ENCODE assay signal across 9 cellular contexts in genomic region chr15:99755692-99756409, GRCh38. TPM values are rescaled to one million over a fixed set of nuclear protein-coding genes. Genes with fewer than 3 reads are reported as not detected.
DNase-seq lines count a peak whose midpoint lies in the region; ATAC-seq lines count a peak whose summit lies in the region.
"Had no signal": no experiment of that assay in that cellular context is flagged by ENCODE, and none has a peak within 500 bp of the region (broad histone marks: within the 10 kb centered on the region; RNA-seq: fewer than 3 reads in every experiment).

No MANE protein-coding gene starts in this region.

- H3K9me3 Mint-ChIP-seq in central memory CD8-positive, alpha-beta T cell = no peaks in the 10 kb centered on the region
- H3K9me3 Mint-ChIP-seq in stimulated activated effector memory CD8-positive, alpha-beta T cell treated with anti-CD3 and anti-CD28 coated beads, Interleukin-12 subunit alpha, Interleukin-12 subunit beta, amount 100 ng/mL, for 72 hours = no peaks in the 10 kb centered on the region
- H3K9me3 Mint-ChIP-seq: T-helper 1 cell treated with Interleukin-12 subunit alpha and Interleukin-12 subunit beta and Interleukin-4 antibody, amounts not matched to agents 30 μg/mL and 1 μg/mL, for 36 hours had no signal

- H3K36me3 Mint-ChIP-seq in central memory CD8-positive, alpha-beta T cell (ENCODE audit: insufficient read depth) = no peaks in the 10 kb centered on the region
- no peaks in the 10 kb centered on the region for H3K36me3 Mint-ChIP-seq in stimulated activated effector memory CD8-positive, alpha-beta T cell treated with anti-CD3 and anti-CD28 coated beads, Interleukin-12 subunit alpha, Interleukin-12 subunit beta, amount 100 ng/mL, for 72 hours

- DNase-seq in Ammon's horn (ENCODE audit: low spot score) (peak; percentile 87), NCI-H1417 treated with DMSO at 0.1 percent for 48 hours (lab: John Stamatoyannopoulos, UW) (peak; percentile 62), T-helper 1 cell (peak in 3 of 5 donors; percentile 20 to 68 (median 25)), left colon (peak in 1 of 2 donors; percentile 48)
- DNase-seq in central memory CD8-positive, alpha-beta T cell (ENCODE audit: low spot score in 2 of 2) = no peak
- DNase-seq in stimulated activated effector memory CD8-positive, alpha-beta T cell treated with anti-CD3 and anti-CD28 coated beads, Interleukin-12 subunit alpha, Interleukin-12 subunit beta, amount 100 ng/mL, for 72 hours (ENCODE audit: low spot score in 2 of 2) = peak in 1 of 2 donors; percentile 56

- ATAC-seq in GM18511 (IDR thresholded peaks at IDR 0.05; ENCODE audit: unreplicated experiment) = peak; percentile 94
- ATAC-seq in HG02885 (IDR thresholded peaks at IDR 0.05; ENCODE audit: poor library complexity, unreplicated experiment) = peak; percentile 95
- peak; percentile 78 for ATAC-seq in central memory CD8-positive, alpha-beta T cell (replicated peaks; ENCODE audit: extremely low read depth, poor library complexity, severe bottlenecking)
- peak; percentile 93 for ATAC-seq in left colon
- ATAC-seq in stimulated activated effector memory CD8-positive, alpha-beta T cell treated with anti-CD3 and anti-CD28 coated beads, Interleukin-12 subunit alpha, Interleukin-12 subunit beta, amount 100 ng/mL, for 72 hours = peak; percentile 75

- no peak overlapping the region for H3K4me3 Mint-ChIP-seq in central memory CD8-positive, alpha-beta T cell
- H3K4me3 Mint-ChIP-seq in stimulated activated effector memory CD8-positive, alpha-beta T cell treated with anti-CD3 and anti-CD28 coated beads, Interleukin-12 subunit alpha, Interleukin-12 subunit beta, amount 100 ng/mL, for 72 hours = no peak overlapping the region
- H3K4me3 Mint-ChIP-seq: T-helper 1 cell treated with Interleukin-12 subunit alpha and Interleukin-12 subunit beta and Interleukin-4 antibody, amounts not matched to agents 30 μg/mL and 1 μg/mL, for 36 hours had no signal

- H3K27ac Mint-ChIP-seq in central memory CD8-positive, alpha-beta T cell (ENCODE audit: low read depth) = no peak overlapping the region
- no peak overlapping the region for H3K27ac Mint-ChIP-seq in stimulated activated effector memory CD8-positive, alpha-beta T cell treated with anti-CD3 and anti-CD28 coated beads, Interleukin-12 subunit alpha, Interleukin-12 subunit beta, amount 100 ng/mL, for 72 hours
- H3K27ac Mint-ChIP-seq: T-helper 1 cell treated with Interleukin-12 subunit alpha and Interleukin-12 subunit beta and Interleukin-4 antibody, amounts not matched to agents 30 μg/mL and 1 μg/mL, for 36 hours had no signal

- H3K27me3 Mint-ChIP-seq in central memory CD8-positive, alpha-beta T cell = no peaks in the 10 kb centered on the region

- intact Hi-C loops in left colon (cut with DNase I, micrococcal nuclease) = loop anchor here in 1 of 2 donors (5.0 kb wide), 1 partner anchor 484 kb away; no protein-coding TSS in a partner anchor

- peaks cover 6% of the 10 kb centered on the region for H3K4me1 Mint-ChIP-seq in central memory CD8-positive, alpha-beta T cell
- peaks cover 10% of the 10 kb centered on the region for H3K4me1 Mint-ChIP-seq in stimulated activated effector memory CD8-positive, alpha-beta T cell treated with anti-CD3 and anti-CD28 coated beads, Interleukin-12 subunit alpha, Interleukin-12 subunit beta, amount 100 ng/mL, for 72 hours

RNA-seq across cellular contexts. Expression of gene LYSMD4, which starts 22.6 kb away (rescaled TPM):
- 10 to 100 TPM in 1 of 2 donors, 1 to 10 TPM in 1; 6.0 to 10.2 TPM for total RNA-seq in left colon

Comparison
In these comparisons a context has a peak if more than half of its experiments do, and no peak if none do; other contexts are left out.
1. DNase-seq: peak in Ammon's horn (single experiment), NCI-H1417 treated with DMSO at 0.1 percent for 48 hours (single experiment) and T-helper 1 cell (3 of 5); none in central memory CD8-positive, alpha-beta T cell (0 of 2).
2. Peak in every context shown above with its lines, with median percentiles within 50 percentile points of each other: ATAC-seq.